ENCODE assay signal across 8 cellular contexts in genomic region chr10:68074404-68074774, GRCh38. TPM values are rescaled to one million over a fixed set of nuclear protein-coding genes. Genes with fewer than 3 reads are reported as not detected.
DNase-seq lines count a peak whose midpoint lies in the region; ATAC-seq and TF ChIP-seq lines count a peak whose summit lies in the region.

No MANE protein-coding gene starts in this region.

- peaks cover 20% of the 10 kb centered on the region for H3K36me3 Mint-ChIP-seq in activated CD4-positive, alpha-beta T cell treated with anti-CD3 and anti-CD28 coated beads for 36 hours (ENCODE audit: low read depth)

- peak overlapping the region; percentile 98 for H3K4me3 Mint-ChIP-seq in activated CD4-positive, alpha-beta T cell treated with anti-CD3 and anti-CD28 coated beads for 36 hours

- no peak for ATAC-seq in activated CD4-positive, alpha-beta T cell treated with anti-CD3 and anti-CD28 coated beads for 36 hours
- ATAC-seq in heart right ventricle (peak in 4 of 8 donors; percentile 45 to 64 (median 48)), GM18520 (IDR thresholded peaks at IDR 0.05; ENCODE audit: unreplicated experiment) (no peak)

- H3K4me1 Mint-ChIP-seq in activated CD4-positive, alpha-beta T cell treated with anti-CD3 and anti-CD28 coated beads for 36 hours, result peaks cover 34% of the 10 kb centered on the region

- peak overlapping the region; percentile 93 for H3K27ac Mint-ChIP-seq in activated CD4-positive, alpha-beta T cell treated with anti-CD3 and anti-CD28 coated beads for 36 hours

- WGBS in heart right ventricle, 2 donors, result 0 to 1% methylated on average over 20 of the region's 20 CpGs

- peaks cover 0 to 19% (median 0%) of the 10 kb centered on the region in 9 donors for H3K36me3 ChIP-seq in heart right ventricle

- no peaks in the 10 kb centered on the region for H3K9me3 ChIP-seq in heart right ventricle

- no peaks in the 10 kb centered on the region for H3K27me3 Mint-ChIP-seq in activated CD4-positive, alpha-beta T cell treated with anti-CD3 and anti-CD28 coated beads for 36 hours

- H3K27ac ChIP-seq in VCaP (peak overlapping the region; percentile 95), heart right ventricle (peak overlapping the region; percentile 94 to 99 (median 98))

- no peak for DNase-seq in activated CD4-positive, alpha-beta T cell treated with anti-CD3 and anti-CD28 coated beads for 36 hours
- no peak for DNase-seq in activated CD4-positive, alpha-beta T cell treated with anti-CD3 and anti-CD28 coated beads, Interleukin-2, amount 50 U/mL, for 1 hour
- DNase-seq in heart right ventricle (no peak), skeletal muscle cell (ENCODE audit: low read depth) (no peak), OCI-M2 (lab: John Stamatoyannopoulos, UW; ENCODE audit: unreplicated experiment) (no peak), NCI-H1694 treated with DMSO at 0.1 percent for 48 hours (lab: John Stamatoyannopoulos, UW) (no peak)

- no peak for TF ChIP-seq CTCF in VCaP (conservative IDR thresholded peaks at IDR 0.05)
- TF ChIP-seq CTCF in heart right ventricle (IDR thresholded peaks at IDR 0.05), result no peak

- CTCF ChIA-PET in activated CD4-positive, alpha-beta T cell treated with anti-CD3 and anti-CD28 coated beads for 36 hours (lab: Charles Lee), result interaction anchor here (0.6 kb wide), 1 partner anchor 84 kb away, joined by 3 read pairs; no protein-coding TSS in a partner anchor

- no peaks in the 10 kb centered on the region for H3K9me3 Mint-ChIP-seq in activated CD4-positive, alpha-beta T cell treated with anti-CD3 and anti-CD28 coated beads for 36 hours (ENCODE audit: low read depth)

- H3K4me3 ChIP-seq in heart right ventricle, result peak overlapping the region; percentile 76 to 98 (median 94)
- peak overlapping the region; percentile 97 for H3K4me3 ChIP-seq in skeletal muscle cell (ENCODE audit: low read depth, low read length)

- intact Hi-C loops in activated CD4-positive, alpha-beta T cell treated with anti-CD3 and anti-CD28 coated beads for 36 hours (cut with DNase I, micrococcal nuclease), result loop anchor here (2.0 to 10.0 kb wide), 4 partner anchors 82 to 830 kb away; partner anchors contain the start of genes CCAR1 (in 1 of the 2), DDX50 (in 1 of the 2), HNRNPH3 (in 1 of the 2) and PBLD (in 1 of the 2)
- intact Hi-C loops in heart right ventricle (cut with DNase I), result loop anchor here in 4 of 10 donors (5.0 to 10.0 kb wide), 4 partner anchors 187 to 260 kb away; partner anchors contain the start of genes HNRNPH3 (in 2 of the 4), PBLD (in 2 of the 4) and SIRT1 (in 1 of the 4)

- POLR2A ChIA-PET in activated CD4-positive, alpha-beta T cell treated with anti-CD3 and anti-CD28 coated beads for 36 hours (lab: Charles Lee), result no interaction called here

- H3K4me1 ChIP-seq in heart right ventricle, result peaks cover 2 to 55% (median 34%) of the 10 kb centered on the region in 9 donors

- no peaks in the 10 kb centered on the region for H3K27me3 ChIP-seq in heart right ventricle

RNA-seq across cellular contexts. Expression of gene HERC4, which starts 0.7 kb away (rescaled TPM):
- 10 to 100 TPM; 39.5 to 50.8 TPM for total RNA-seq in activated CD4-positive, alpha-beta T cell treated with anti-CD3 and anti-CD28 coated beads for 36 hours
- total RNA-seq in heart right ventricle, result 10 to 100 TPM; 23.3 to 42.1 (median 32.3) TPM
- 10 to 100 TPM in 1 of 2 donors, 1 to 10 TPM in 1; 10.0 to 18.5 TPM for polyA plus RNA-seq in heart right ventricle

RNA-seq across cellular contexts. Expression of gene MYPN, which starts 34.9 kb away (rescaled TPM):
- not detected for total RNA-seq in activated CD4-positive, alpha-beta T cell treated with anti-CD3 and anti-CD28 coated beads for 36 hours
- total RNA-seq in heart right ventricle, result 100 to 1,000 TPM in 8 of 10 donors, 10 to 100 TPM in 2; 86.5 to 302 (median 175) TPM
- polyA plus RNA-seq in heart right ventricle, result 10 to 100 TPM; 27.1 to 67.2 TPM

Comparison
In these comparisons a context has a peak if more than half of its experiments do, and no peak if none do; other contexts are left out.
1. RNA of gene MYPN, which starts 34.9 kb away (total RNA-seq): 86.5 to 302 TPM in heart right ventricle; not detected in activated CD4-positive, alpha-beta T cell treated with anti-CD3 and anti-CD28 coated beads for 36 hours; every median in the first group is over 10 times any median in the second.